14 cellular contexts compared by ENCODE assay signal in genomic region chr6:141513830-141514229, GRCh38.
A peak's percentile ranks its signal among the peaks of the same experiment; 100 is the strongest.
DNase-seq lines count a peak whose midpoint lies in the region; ATAC-seq and TF ChIP-seq lines count a peak whose summit lies in the region.
"Had no signal": no experiment of that assay in that cellular context is flagged by ENCODE, and none has a peak within 500 bp of the region (broad histone marks: within the 10 kb centered on the region; RNA-seq: fewer than 3 reads in every experiment).

No MANE protein-coding gene starts in this region.

- H3K27me3 Mint-ChIP-seq in activated CD8-positive, alpha-beta memory T cell treated with anti-CD3 and anti-CD28 coated beads, Interleukin-2, amount 10 ng/mL, durations not matched to agents 7 days and 5 days: peaks cover under 1% of the 10 kb centered on the region
- H3K27me3 Mint-ChIP-seq: memory B cell had no signal

- H3K27me3 ChIP-seq in PC-9 (ENCODE audit: insufficient read depth, low read depth) (no peaks in the 10 kb centered on the region), endocrine pancreas (ENCODE audit: control insufficient read depth, insufficient read depth, low read length) (no peaks in the 10 kb centered on the region)
- H3K27me3 ChIP-seq: uterus had no signal

- intact Hi-C loops in PC-9 (cut with micrococcal nuclease; ENCODE audit: unreplicated experiment): no loop called here

- H3K9ac ChIP-seq in endocrine pancreas (ENCODE audit: control insufficient read depth, insufficient read depth, low read length): no peak overlapping the region

- no peaks in the 10 kb centered on the region for H3F3A ChIP-seq in PC-9 (ENCODE audit: insufficient read depth, low read depth)

- no peak for ATAC-seq in activated CD8-positive, alpha-beta memory T cell treated with anti-CD3 and anti-CD28 coated beads, Interleukin-2, amount 10 ng/mL, durations not matched to agents 7 days and 5 days
- ATAC-seq in stimulated activated effector memory CD8-positive, alpha-beta T cell treated with anti-CD3 and anti-CD28 coated beads, Interleukin-12 subunit alpha, Interleukin-12 subunit beta, amount 100 ng/mL, for 72 hours: no peak
- ATAC-seq: K562 had no signal

- CTCF ChIA-PET in activated CD8-positive, alpha-beta memory T cell treated with anti-CD3 and anti-CD28 coated beads, Interleukin-2, amount 10 ng/mL, durations not matched to agents 7 days and 5 days (lab: Charles Lee): no interaction called here
- CTCF ChIA-PET in PC-9 (lab: Charles Lee): no interaction called here

- H3K79me2 ChIP-seq in PC-9 (ENCODE audit: low read depth): no peaks in the 10 kb centered on the region

- H3K4me1 ChIP-seq in PC-9 (replicated peaks; ENCODE audit: insufficient read depth) (no peaks in the 10 kb centered on the region), endocrine pancreas (ENCODE audit: control insufficient read depth, insufficient read depth, low read length) (no peaks in the 10 kb centered on the region)
- H3K4me1 ChIP-seq: uterus had no signal

- H3K4me1 Mint-ChIP-seq in activated CD8-positive, alpha-beta memory T cell treated with anti-CD3 and anti-CD28 coated beads, Interleukin-2, amount 10 ng/mL, durations not matched to agents 7 days and 5 days: peaks cover 8% of the 10 kb centered on the region
- H3K4me1 Mint-ChIP-seq in stimulated activated effector memory CD8-positive, alpha-beta T cell treated with anti-CD3 and anti-CD28 coated beads, Interleukin-12 subunit alpha, Interleukin-12 subunit beta, amount 100 ng/mL, for 72 hours: peaks cover 7% of the 10 kb centered on the region

- H2AFZ ChIP-seq in PC-9: peak overlapping the region; percentile 48; the same call in 1 of the 2 replicates

- BruUV-seq in PC-9 (replicated peaks; lab: Mats Ljungman, UMichigan): no TSS peak

- H3K36me3 ChIP-seq in PC-9 (ENCODE audit: low read depth): no peaks in the 10 kb centered on the region
- no peaks in the 10 kb centered on the region for H3K36me3 ChIP-seq in endocrine pancreas (ENCODE audit: control insufficient read depth, insufficient read depth, low read length)
- H3K36me3 ChIP-seq: uterus had no signal

- H4K20me1 ChIP-seq in PC-9 (ENCODE audit: insufficient read depth): no peaks in the 10 kb centered on the region

- H3K27ac ChIP-seq in PC-9: no peak overlapping the region
- H3K27ac ChIP-seq: uterus had no signal

- H3K36me3 Mint-ChIP-seq in activated CD8-positive, alpha-beta memory T cell treated with anti-CD3 and anti-CD28 coated beads, Interleukin-2, amount 10 ng/mL, durations not matched to agents 7 days and 5 days: peaks cover 7% of the 10 kb centered on the region
- peaks cover 7% of the 10 kb centered on the region for H3K36me3 Mint-ChIP-seq in stimulated activated effector memory CD8-positive, alpha-beta T cell treated with anti-CD3 and anti-CD28 coated beads, Interleukin-12 subunit alpha, Interleukin-12 subunit beta, amount 100 ng/mL, for 72 hours
- H3K36me3 Mint-ChIP-seq: memory B cell had no signal

- peaks cover 2% of the 10 kb centered on the region for H3K9me3 Mint-ChIP-seq in activated CD8-positive, alpha-beta memory T cell treated with anti-CD3 and anti-CD28 coated beads, Interleukin-2, amount 10 ng/mL, durations not matched to agents 7 days and 5 days (ENCODE audit: low read depth)
- no peaks in the 10 kb centered on the region for H3K9me3 Mint-ChIP-seq in stimulated activated effector memory CD8-positive, alpha-beta T cell treated with anti-CD3 and anti-CD28 coated beads, Interleukin-12 subunit alpha, Interleukin-12 subunit beta, amount 100 ng/mL, for 72 hours
- H3K9me3 Mint-ChIP-seq: memory B cell had no signal

- H3K9me3 ChIP-seq in PC-9 (ENCODE audit: insufficient read depth, low read depth) (no peaks in the 10 kb centered on the region), endocrine pancreas (ENCODE audit: control insufficient read depth, low read length) (no peaks in the 10 kb centered on the region)
- H3K9me3 ChIP-seq: uterus had no signal

- POLR2A ChIA-PET in PC-9 (lab: Charles Lee; ENCODE audit: unreplicated experiment): interaction anchor here (0.6 kb wide), 1 partner anchor 9 kb away, joined by 5 read pairs; no protein-coding TSS in a partner anchor

- peak overlapping the region; percentile 77 for H3K27ac Mint-ChIP-seq in activated CD8-positive, alpha-beta memory T cell treated with anti-CD3 and anti-CD28 coated beads, Interleukin-2, amount 10 ng/mL, durations not matched to agents 7 days and 5 days
- peak overlapping the region; percentile 8 for H3K27ac Mint-ChIP-seq in stimulated activated effector memory CD8-positive, alpha-beta T cell treated with anti-CD3 and anti-CD28 coated beads, Interleukin-12 subunit alpha, Interleukin-12 subunit beta, amount 100 ng/mL, for 72 hours
- H3K27ac Mint-ChIP-seq: memory B cell had no signal

- TF ChIP-seq CTCF in PC-9 (conservative IDR thresholded peaks at IDR 0.05): no peak

- no peaks in the 10 kb centered on the region; the same call in 1 of the 2 replicates for H3K9me2 ChIP-seq in PC-9 (ENCODE audit: insufficient read depth)

- DNase-seq in activated CD8-positive, alpha-beta memory T cell treated with anti-CD3 and anti-CD28 coated beads, Interleukin-2, amount 10 ng/mL, durations not matched to agents 7 days and 5 days: no peak
- no peak for DNase-seq in activated CD8-positive, alpha-beta memory T cell treated with anti-CD3 and anti-CD28 coated beads for 24 hours
- DNase-seq in PC-9: no peak
- no peak for DNase-seq in stimulated activated effector memory CD8-positive, alpha-beta T cell treated with anti-CD3 and anti-CD28 coated beads, Interleukin-12 subunit alpha, Interleukin-12 subunit beta, amount 100 ng/mL, for 72 hours (ENCODE audit: low spot score in 2 of 2)
- no peak for DNase-seq in SW 1271 (lab: John Stamatoyannopoulos, UW)
- no peak for DNase-seq in DMS79 treated with DMSO at 0.1 percent for 48 hours (lab: John Stamatoyannopoulos, UW)
- no peak for DNase-seq in medulla oblongata (ENCODE audit: extremely low spot score)
- DNase-seq: activated CD8-positive, alpha-beta memory T cell treated with anti-CD3 and anti-CD28 coated beads, Interleukin-2, amount 50 U/mL, for 4 hours; GF-D8; NCI-H510A treated with DMSO at 0.1 percent for 48 hours; uterus had no signal

- peak overlapping the region; percentile 9; the same call in 1 of the 2 replicates for H3K4me3 ChIP-seq in PC-9
- H3K4me3 ChIP-seq in endocrine pancreas (ENCODE audit: control insufficient read depth, insufficient read depth, low read length): peak overlapping the region; percentile 59
- H3K4me3 ChIP-seq: K562, uterus had no signal

- peak overlapping the region; percentile 34; the same call in 1 of the 2 replicates for H3K4me2 ChIP-seq in PC-9

- peak overlapping the region; percentile 46 for H3K4me3 Mint-ChIP-seq in activated CD8-positive, alpha-beta memory T cell treated with anti-CD3 and anti-CD28 coated beads, Interleukin-2, amount 10 ng/mL, durations not matched to agents 7 days and 5 days
- peak overlapping the region; percentile 40 for H3K4me3 Mint-ChIP-seq in stimulated activated effector memory CD8-positive, alpha-beta T cell treated with anti-CD3 and anti-CD28 coated beads, Interleukin-12 subunit alpha, Interleukin-12 subunit beta, amount 100 ng/mL, for 72 hours
- H3K4me3 Mint-ChIP-seq: memory B cell had no signal
